1 cellular context compared by ENCODE assay signal in the genomic region with DNA sequence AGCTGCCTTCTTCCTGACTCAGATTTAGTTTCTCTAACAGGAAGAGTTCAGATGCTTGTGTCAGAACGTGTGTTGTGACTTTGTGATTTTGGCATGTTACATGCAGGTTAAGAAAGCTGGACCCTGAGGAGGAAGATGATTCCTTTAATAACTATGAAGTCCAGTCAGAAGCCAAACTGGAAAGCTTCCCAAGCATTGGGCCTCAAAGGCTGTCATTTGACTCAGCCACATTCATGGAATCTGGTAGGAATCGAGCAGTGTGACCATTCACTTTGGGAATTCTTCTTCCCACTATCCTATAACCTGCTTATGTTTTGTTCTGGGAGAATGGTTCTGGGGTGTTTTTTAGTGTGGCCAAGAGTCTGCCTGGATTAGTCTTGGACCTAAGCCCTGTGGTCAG.
TF ChIP-seq lines count a peak whose summit lies in the region.

No MANE protein-coding gene starts in this region.

TF ChIP-seq in SK-N-SH treated with all-trans-retinoic acid at 6 μM for 48 hours, 23 proteins besides CTCF, POLR2A, EP300 and RAD21 (continued from another document):
- TF ChIP-seq, protein P1, sequence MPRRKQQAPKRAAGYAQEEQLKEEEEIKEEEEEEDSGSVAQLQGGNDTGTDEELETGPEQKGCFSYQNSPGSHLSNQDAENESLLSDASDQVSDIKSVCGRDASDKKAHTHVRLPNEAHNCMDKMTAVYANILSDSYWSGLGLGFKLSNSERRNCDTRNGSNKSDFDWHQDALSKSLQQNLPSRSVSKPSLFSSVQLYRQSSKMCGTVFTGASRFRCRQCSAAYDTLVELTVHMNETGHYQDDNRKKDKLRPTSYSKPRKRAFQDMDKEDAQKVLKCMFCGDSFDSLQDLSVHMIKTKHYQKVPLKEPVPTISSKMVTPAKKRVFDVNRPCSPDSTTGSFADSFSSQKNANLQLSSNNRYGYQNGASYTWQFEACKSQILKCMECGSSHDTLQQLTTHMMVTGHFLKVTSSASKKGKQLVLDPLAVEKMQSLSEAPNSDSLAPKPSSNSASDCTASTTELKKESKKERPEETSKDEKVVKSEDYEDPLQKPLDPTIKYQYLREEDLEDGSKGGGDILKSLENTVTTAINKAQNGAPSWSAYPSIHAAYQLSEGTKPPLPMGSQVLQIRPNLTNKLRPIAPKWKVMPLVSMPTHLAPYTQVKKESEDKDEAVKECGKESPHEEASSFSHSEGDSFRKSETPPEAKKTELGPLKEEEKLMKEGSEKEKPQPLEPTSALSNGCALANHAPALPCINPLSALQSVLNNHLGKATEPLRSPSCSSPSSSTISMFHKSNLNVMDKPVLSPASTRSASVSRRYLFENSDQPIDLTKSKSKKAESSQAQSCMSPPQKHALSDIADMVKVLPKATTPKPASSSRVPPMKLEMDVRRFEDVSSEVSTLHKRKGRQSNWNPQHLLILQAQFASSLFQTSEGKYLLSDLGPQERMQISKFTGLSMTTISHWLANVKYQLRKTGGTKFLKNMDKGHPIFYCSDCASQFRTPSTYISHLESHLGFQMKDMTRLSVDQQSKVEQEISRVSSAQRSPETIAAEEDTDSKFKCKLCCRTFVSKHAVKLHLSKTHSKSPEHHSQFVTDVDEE (CRISPR knock-in tag; IDR thresholded peaks at IDR 0.05) = no peak
